ENCODE assay signal across 12 cellular contexts in genomic region chr9:115146581-115147021, GRCh38. TPM values are rescaled to one million over a fixed set of nuclear protein-coding genes. Genes with fewer than 3 reads are reported as not detected.
A peak's percentile ranks its signal among the peaks of the same experiment; 100 is the strongest.
DNase-seq lines count a peak whose midpoint lies in the region; ATAC-seq and TF ChIP-seq lines count a peak whose summit lies in the region.
"Had no signal": no experiment of that assay in that cellular context is flagged by ENCODE, and none has a peak within 500 bp of the region (broad histone marks: within the 10 kb centered on the region; RNA-seq: fewer than 3 reads in every experiment).

No MANE protein-coding gene starts in this region.

- no peak overlapping the region for H3K27ac ChIP-seq in suprapubic skin

- peak; percentile 78 for TF ChIP-seq EP300 in suprapubic skin (IDR thresholded peaks at IDR 0.05)

- H3K27ac Mint-ChIP-seq in HFFc6 = peak overlapping the region; percentile 92
- H3K27ac Mint-ChIP-seq: stimulated activated effector memory CD8-positive, alpha-beta T cell treated with anti-CD3 and anti-CD28 coated beads, Interleukin-12 subunit alpha, Interleukin-12 subunit beta, amount 100 ng/mL, for 72 hours had no signal

- TF ChIP-seq CTCF in HFFc6 (IDR thresholded peaks at IDR 0.05) = no peak
- no peak for TF ChIP-seq CTCF in suprapubic skin (IDR thresholded peaks at IDR 0.05)

- no peaks in the 10 kb centered on the region for H3K36me3 ChIP-seq in suprapubic skin

- peaks cover 13% of the 10 kb centered on the region for H3K36me3 Mint-ChIP-seq in HFFc6 (ENCODE audit: low read depth)
- H3K36me3 Mint-ChIP-seq: brain; stimulated activated effector memory CD8-positive, alpha-beta T cell treated with anti-CD3 and anti-CD28 coated beads, Interleukin-12 subunit alpha, Interleukin-12 subunit beta, amount 100 ng/mL, for 72 hours had no signal

- no peak overlapping the region for H3K4me3 ChIP-seq in suprapubic skin

- H3K4me1 ChIP-seq in suprapubic skin = no peaks in the 10 kb centered on the region

- DNase-seq in HFFc6 (peak; percentile 92), astrocyte of the hippocampus (ENCODE audit: low read depth, low spot score) (peak; percentile 94), islet precursor cell (peak; percentile 80), suprapubic skin (ENCODE audit: low spot score in 2 of 2) (no peak), superior temporal gyrus (ENCODE audit: extremely low spot score) (no peak), NCI-H526 treated with DMSO at 0.1 percent for 48 hours (lab: John Stamatoyannopoulos, UW) (no peak)
- DNase-seq: NCI-H1092, small intestine had no signal

- peak overlapping the region; percentile 60 for H3K4me3 Mint-ChIP-seq in HFFc6
- H3K4me3 Mint-ChIP-seq: brain; stimulated activated effector memory CD8-positive, alpha-beta T cell treated with anti-CD3 and anti-CD28 coated beads, Interleukin-12 subunit alpha, Interleukin-12 subunit beta, amount 100 ng/mL, for 72 hours had no signal

- no peaks in the 10 kb centered on the region for H3K27me3 Mint-ChIP-seq in HFFc6 (ENCODE audit: insufficient read depth)

- H3K9me3 ChIP-seq in suprapubic skin = no peaks in the 10 kb centered on the region

- H3K9me3 Mint-ChIP-seq in HFFc6 = peaks cover 4% of the 10 kb centered on the region
- H3K9me3 Mint-ChIP-seq: stimulated activated effector memory CD8-positive, alpha-beta T cell treated with anti-CD3 and anti-CD28 coated beads, Interleukin-12 subunit alpha, Interleukin-12 subunit beta, amount 100 ng/mL, for 72 hours had no signal

- H3K27me3 ChIP-seq in suprapubic skin = no peaks in the 10 kb centered on the region

- TF ChIP-seq POLR2A in suprapubic skin (IDR thresholded peaks at IDR 0.05) = no peak

- H3K4me1 Mint-ChIP-seq in HFFc6 (ENCODE audit: low read depth) = peaks cover 46% of the 10 kb centered on the region
- H3K4me1 Mint-ChIP-seq: stimulated activated effector memory CD8-positive, alpha-beta T cell treated with anti-CD3 and anti-CD28 coated beads, Interleukin-12 subunit alpha, Interleukin-12 subunit beta, amount 100 ng/mL, for 72 hours had no signal

- 40% methylated on average over 4 of the region's 4 CpGs for WGBS in suprapubic skin

- ATAC-seq in GM21576 (IDR thresholded peaks at IDR 0.05; ENCODE audit: unreplicated experiment) (no peak), HG02885 (IDR thresholded peaks at IDR 0.05; ENCODE audit: poor library complexity, unreplicated experiment) (no peak)
- ATAC-seq: stimulated activated effector memory CD8-positive, alpha-beta T cell treated with anti-CD3 and anti-CD28 coated beads, Interleukin-12 subunit alpha, Interleukin-12 subunit beta, amount 100 ng/mL, for 72 hours had no signal

RNA-seq across cellular contexts. Expression of gene TNC, which starts 28.6 kb away (rescaled TPM):
- 10 to 100 TPM; 51.6 to 86.3 (median 70.4) TPM for total RNA-seq in HFFc6 (2021; fragmentation: NEBNext Ultra II Directional; extraction: Animal tissue kit (Norgen Biotek cat#: 25700))
- 10 to 100 TPM; 18.5 to 27.0 (median 22.7) TPM for total RNA-seq in suprapubic skin

Comparison
In these comparisons a context has a peak if more than half of its experiments do, and no peak if none do; other contexts are left out.
1. DNase-seq: peak in HFFc6 (single experiment), astrocyte of the hippocampus (single experiment) and islet precursor cell (single experiment); none in suprapubic skin (0 of 2), superior temporal gyrus (single experiment) and NCI-H526 treated with DMSO at 0.1 percent for 48 hours (single experiment).